In genomic region chr1:212595787-212596714, GRCh38 we compare ENCODE assay signal across 8 cellular contexts. TPM values are rescaled to one million over a fixed set of nuclear protein-coding genes. Genes with fewer than 3 reads are reported as not detected.
A peak's percentile ranks its signal among the peaks of the same experiment; 100 is the strongest.
DNase-seq lines count a peak whose midpoint lies in the region; ATAC-seq and TF ChIP-seq lines count a peak whose summit lies in the region.

No MANE protein-coding gene starts in this region.

- no peaks in the 10 kb centered on the region for H3K36me3 ChIP-seq in WERI-Rb-1

- peak; percentile 91 for ATAC-seq in GM21737 (IDR thresholded peaks at IDR 0.05; ENCODE audit: unreplicated experiment)
- peak; percentile 87 for ATAC-seq in omental fat pad (ENCODE audit: low FRiP score)

- H3K36me3 Mint-ChIP-seq in IgD-negative memory B cell = no peaks in the 10 kb centered on the region

- peaks cover 6 to 12% (median 11%) of the 10 kb centered on the region in 3 donors for H3K4me1 Mint-ChIP-seq in IgD-negative memory B cell

- no peaks in the 10 kb centered on the region for H3K27me3 ChIP-seq in WERI-Rb-1 (ENCODE audit: insufficient read depth, low read depth, severe bottlenecking)

- DNase-seq in NCI-H1417 (lab: John Stamatoyannopoulos, UW) = peak in 2 of 3 experiments; percentile 11 to 53
- DNase-seq in NCI-H1417 treated with DMSO at 0.1 percent for 48 hours (lab: John Stamatoyannopoulos, UW) = no peak
- no peak for DNase-seq in WERI-Rb-1
- peak; percentile 97 for DNase-seq in epithelial cell of prostate (ENCODE audit: low read depth, low spot score)
- no peak for DNase-seq in omental fat pad (ENCODE audit: low spot score)
- no peak for DNase-seq in SHP77 treated with DMSO at 0.1 percent for 48 hours (lab: John Stamatoyannopoulos, UW)

- TF ChIP-seq CTCF in WERI-Rb-1 (IDR thresholded peaks at IDR 0.05; ENCODE audit: low read depth, low read length) = peak; percentile 34
- peak in 1 of 3 donors; percentile 28 for TF ChIP-seq CTCF in omental fat pad (IDR thresholded peaks at IDR 0.05)

- peak overlapping the region; percentile 34 to 83 (median 75) for H3K4me3 Mint-ChIP-seq in IgD-negative memory B cell

- peaks cover 5% of the 10 kb centered on the region for H3K27me3 Mint-ChIP-seq in IgD-negative memory B cell

- H3K9me3 Mint-ChIP-seq in IgD-negative memory B cell = peaks cover 0 to 2% (median 0%) of the 10 kb centered on the region in 3 donors

- H3K27ac Mint-ChIP-seq in IgD-negative memory B cell = peak overlapping the region; percentile 33 to 57 (median 48)

- H3K4me3 ChIP-seq in WERI-Rb-1 (ENCODE audit: low read depth, low read length) = no peak overlapping the region

- no peaks in the 10 kb centered on the region for H3K9me3 ChIP-seq in WERI-Rb-1 (ENCODE audit: severe bottlenecking)

- H3K27ac ChIP-seq in WERI-Rb-1 (peak overlapping the region; percentile 38), epithelial cell of prostate (peak overlapping the region; percentile 84)

RNA-seq across cellular contexts. Expression of gene ATF3, which starts 12.5 kb away (rescaled TPM):
- polyA plus RNA-seq in IgD-negative memory B cell = 0.73 TPM
- total RNA-seq in omental fat pad = 100 to 1,000 TPM in 1 of 4 donors, 10 to 100 TPM in 3; 41.5 to 229 (median 77.5) TPM

Comparison
In these comparisons a context has a peak if more than half of its experiments do, and no peak if none do; other contexts are left out.
1. DNase-seq: peak in NCI-H1417 (2 of 3) and epithelial cell of prostate (single experiment); none in NCI-H1417 treated with DMSO at 0.1 percent for 48 hours (single experiment), WERI-Rb-1 (single experiment), omental fat pad (single experiment) and SHP77 treated with DMSO at 0.1 percent for 48 hours (single experiment).